Comparison of ENCODE assay signal across 13 cellular contexts in the genomic region with DNA sequence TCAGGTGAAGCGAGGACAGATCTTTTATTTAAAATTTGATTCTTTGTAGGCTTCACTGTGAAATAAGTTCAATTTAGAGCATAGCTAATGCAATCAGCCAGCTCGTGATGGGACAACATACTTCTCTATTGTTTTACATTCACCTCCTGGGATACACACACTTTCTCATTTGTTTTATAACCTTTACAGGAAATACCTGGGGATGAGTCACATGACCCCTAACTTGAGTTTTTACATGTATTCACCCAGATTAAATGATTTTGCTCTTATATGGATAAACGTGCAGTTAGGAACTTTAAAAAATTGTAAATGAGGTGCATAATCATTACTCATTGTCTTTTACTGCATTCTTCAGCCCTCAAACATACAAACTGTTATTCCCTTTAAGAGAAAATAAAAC.
DNase-seq lines count a peak whose midpoint lies in the region; ATAC-seq, FAIRE-seq and TF ChIP-seq lines count a peak whose summit lies in the region.
"Had no signal": no experiment of that assay in that cellular context is flagged by ENCODE, and none has a peak within 500 bp of the region (broad histone marks: within the 10 kb centered on the region; RNA-seq: fewer than 3 reads in every experiment).

No MANE protein-coding gene starts in this region.

- peak overlapping the region; percentile 63 for H3K9ac ChIP-seq in astrocyte (ENCODE audit: low read length)

- peaks cover 22% of the 10 kb centered on the region for H3K4me1 ChIP-seq in astrocyte (ENCODE audit: insufficient read depth, low read length)

- H3K36me3 ChIP-seq in astrocyte (ENCODE audit: insufficient read depth, low read length), result no peaks in the 10 kb centered on the region
- no peaks in the 10 kb centered on the region for H3K36me3 ChIP-seq in kidney epithelial cell (ENCODE audit: control insufficient read depth, insufficient read depth, low read length)

- H3K9me3 ChIP-seq in astrocyte (ENCODE audit: insufficient read depth, low read depth, low read length), result no peaks in the 10 kb centered on the region

- H3K4me3 ChIP-seq in astrocyte (ENCODE audit: insufficient read depth, low read depth, low read length) (peak overlapping the region; percentile 58), kidney epithelial cell (ENCODE audit: low read depth, low read length) (peak overlapping the region; percentile 47)

- no peak overlapping the region for H3K27ac Mint-ChIP-seq in activated naive CD4-positive, alpha-beta T cell treated with anti-CD3 and anti-CD28 coated beads, Interleukin-2, amount 50 U/mL, for 24 hours
- H3K27ac Mint-ChIP-seq in astrocyte (ENCODE audit: unreplicated experiment) (no peak overlapping the region), type B pancreatic cell (no peak overlapping the region)

- TF ChIP-seq CTCF in astrocyte (IDR thresholded peaks at IDR 0.05; ENCODE audit: insufficient read depth, low read depth, low read length), result no peak
- no peak for TF ChIP-seq CTCF in kidney epithelial cell (IDR thresholded peaks at IDR 0.05; ENCODE audit: insufficient read depth, low read length, poor library complexity, severe bottlenecking)
- TF ChIP-seq CTCF in type B pancreatic cell (conservative IDR thresholded peaks at IDR 0.05), result no peak

- H3K27me3 Mint-ChIP-seq in activated naive CD4-positive, alpha-beta T cell treated with anti-CD3 and anti-CD28 coated beads, Interleukin-2, amount 50 U/mL, for 24 hours, result no peaks in the 10 kb centered on the region
- no peaks in the 10 kb centered on the region for H3K27me3 Mint-ChIP-seq in astrocyte (ENCODE audit: low read depth, unreplicated experiment)
- H3K27me3 Mint-ChIP-seq in type B pancreatic cell, result no peaks in the 10 kb centered on the region

- no peak for ATAC-seq in GM21515 (IDR thresholded peaks at IDR 0.05; ENCODE audit: unreplicated experiment)

- H3K4me2 ChIP-seq in astrocyte (ENCODE audit: low read length), result peak overlapping the region; percentile 84

- H3K4me3 Mint-ChIP-seq in activated naive CD4-positive, alpha-beta T cell treated with anti-CD3 and anti-CD28 coated beads, Interleukin-2, amount 50 U/mL, for 24 hours, result peak overlapping the region; percentile 92
- H3K4me3 Mint-ChIP-seq in astrocyte (ENCODE audit: unreplicated experiment) (peak overlapping the region; percentile 89), type B pancreatic cell (peak overlapping the region; percentile 89)

- H4K20me1 ChIP-seq in astrocyte (ENCODE audit: insufficient read depth, low read length), result no peaks in the 10 kb centered on the region

- H3K9me3 Mint-ChIP-seq in activated naive CD4-positive, alpha-beta T cell treated with anti-CD3 and anti-CD28 coated beads, Interleukin-2, amount 50 U/mL, for 24 hours, result no peaks in the 10 kb centered on the region
- H3K9me3 Mint-ChIP-seq in astrocyte (ENCODE audit: unreplicated experiment) (no peaks in the 10 kb centered on the region), type B pancreatic cell (no peaks in the 10 kb centered on the region)

- no peak for FAIRE-seq in astrocyte (lab: Jason Lieb, UNC)

- H3K36me3 Mint-ChIP-seq in activated naive CD4-positive, alpha-beta T cell treated with anti-CD3 and anti-CD28 coated beads, Interleukin-2, amount 50 U/mL, for 24 hours, result no peaks in the 10 kb centered on the region
- H3K36me3 Mint-ChIP-seq in astrocyte (ENCODE audit: low read depth, unreplicated experiment) (no peaks in the 10 kb centered on the region), type B pancreatic cell (no peaks in the 10 kb centered on the region)

- no peaks in the 10 kb centered on the region for H3K79me2 ChIP-seq in astrocyte (ENCODE audit: insufficient read depth, low read length)

- no peaks in the 10 kb centered on the region for H3K27me3 ChIP-seq in astrocyte (ENCODE audit: insufficient read depth, low read length)
- no peaks in the 10 kb centered on the region for H3K27me3 ChIP-seq in kidney epithelial cell (ENCODE audit: control insufficient read depth, insufficient read depth, low read length)

- peaks cover 27% of the 10 kb centered on the region for H3K4me1 Mint-ChIP-seq in activated naive CD4-positive, alpha-beta T cell treated with anti-CD3 and anti-CD28 coated beads, Interleukin-2, amount 50 U/mL, for 24 hours
- H3K4me1 Mint-ChIP-seq in astrocyte (ENCODE audit: low read depth, unreplicated experiment) (peaks cover 16% of the 10 kb centered on the region), type B pancreatic cell (ENCODE audit: unreplicated experiment) (peaks cover 40% of the 10 kb centered on the region)

- no peak for DNase-seq in activated naive CD4-positive, alpha-beta T cell (lab: John Stamatoyannopoulos, UW)
- DNase-seq in astrocyte (ENCODE audit: low read depth) (peak; percentile 41), kidney epithelial cell (ENCODE audit: low read depth) (no peak), type B pancreatic cell (ENCODE audit: extremely low spot score, unreplicated experiment) (no peak), NCI-H2171 (lab: John Stamatoyannopoulos, UW) (no peak)
- DNase-seq in NK-92 treated with Interleukin-12 subunit alpha and Interleukin-12 subunit beta, amount 100 ng/mL, for 24 hours (lab: John Stamatoyannopoulos, UW), result no peak
- DNase-seq: AML-193, kidney glomerular epithelial cell, NCI-H187 treated with DMSO at 0.1 percent for 48 hours, SHP77 treated with DMSO at 0.1 percent for 48 hours had no signal

- no peak overlapping the region for H3K27ac ChIP-seq in astrocyte (ENCODE audit: low read depth, low read length)
- H3K27ac ChIP-seq: coronary artery had no signal

- H2AFZ ChIP-seq in astrocyte (ENCODE audit: low read depth, low read length), result no peak overlapping the region
